9 cellular contexts compared by ENCODE assay signal in the genomic region with DNA sequence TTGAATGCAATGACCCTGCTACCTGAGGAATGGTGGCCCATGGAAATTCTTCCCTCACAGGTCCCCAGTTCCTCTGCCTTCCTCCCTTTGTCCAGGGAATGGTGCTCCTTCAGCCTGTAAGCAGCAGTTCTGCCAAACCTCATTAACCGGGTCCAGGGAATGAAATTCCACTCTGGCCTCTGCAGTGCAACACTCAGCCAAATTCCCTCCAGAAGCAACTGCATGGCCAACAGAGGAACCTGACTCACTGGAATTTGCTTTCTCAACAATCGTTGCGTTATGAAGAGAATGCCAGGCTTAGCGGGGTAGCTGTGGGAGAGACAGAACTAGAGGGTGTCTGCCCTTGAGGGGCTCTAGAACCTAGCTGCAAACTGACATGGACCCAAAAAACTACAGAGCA.
DNase-seq lines count a peak whose midpoint lies in the region; ATAC-seq and TF ChIP-seq lines count a peak whose summit lies in the region.
"Had no signal": no experiment of that assay in that cellular context is flagged by ENCODE, and none has a peak within 500 bp of the region (broad histone marks: within the 10 kb centered on the region; RNA-seq: fewer than 3 reads in every experiment).

No MANE protein-coding gene starts in this region.

- H3K4me2 ChIP-seq in GM23338 = no peak overlapping the region

- peaks cover 2% of the 10 kb centered on the region; the same call in 1 of the 3 replicates for H3K9me3 Mint-ChIP-seq in GM23338
- no peaks in the 10 kb centered on the region for H3K9me3 Mint-ChIP-seq in natural killer cell

- H3K27ac Mint-ChIP-seq in GM23338 = no peak overlapping the region
- no peak overlapping the region for H3K27ac Mint-ChIP-seq in natural killer cell

- H3K36me3 ChIP-seq in GM23338 (ENCODE audit: insufficient read depth) = no peaks in the 10 kb centered on the region

- no peak for DNase-seq in GM23338 (ENCODE audit: low spot score)
- DNase-seq in choroid plexus epithelial cell (ENCODE audit: low read depth) = peak; percentile 76
- DNase-seq in kidney tubule cell (ENCODE audit: low spot score) = peak; percentile 14
- DNase-seq in stromal cell of bone marrow (ENCODE audit: low read depth) = peak; percentile 86
- no peak for DNase-seq in NCI-H2196 treated with DMSO at 0.1 percent for 48 hours (lab: John Stamatoyannopoulos, UW; ENCODE audit: unreplicated experiment)
- no peak for DNase-seq in natural killer cell
- DNase-seq: activated naive CD4-positive, alpha-beta T cell treated with Interleukin-2 at 50 U/mL for 16 hours had no signal

- H3K4me1 ChIP-seq in GM23338 (ENCODE audit: insufficient read depth) = no peaks in the 10 kb centered on the region

- H3K36me3 Mint-ChIP-seq in GM23338 (ENCODE audit: low read depth) (no peaks in the 10 kb centered on the region), natural killer cell (no peaks in the 10 kb centered on the region)

- H3K4me3 Mint-ChIP-seq in GM23338 (no peak overlapping the region), natural killer cell (no peak overlapping the region)

- intact Hi-C loops in natural killer cell (cut with micrococcal nuclease) = no loop called here

- peaks cover 2% of the 10 kb centered on the region for H3K27me3 Mint-ChIP-seq in GM23338 (ENCODE audit: insufficient read depth, low read depth, poor library complexity)
- H3K27me3 Mint-ChIP-seq in natural killer cell (ENCODE audit: low read depth in 2 of 2) = peaks cover 0 to 6% of the 10 kb centered on the region in 2 donors

- peak overlapping the region; percentile 59; the same call in 1 of the 2 replicates for H2AFZ ChIP-seq in GM23338

- H4K20me1 ChIP-seq in GM23338 (replicated peaks; ENCODE audit: insufficient read depth) = no peaks in the 10 kb centered on the region

- H3K27ac ChIP-seq in GM23338 (ENCODE audit: low read depth) = no peak overlapping the region

- TF ChIP-seq CTCF in GM23338 (conservative IDR thresholded peaks at IDR 0.05; ENCODE audit: low read depth in 2 of 2) (no peak), choroid plexus epithelial cell (conservative IDR thresholded peaks at IDR 0.05; ENCODE audit: low read depth, low read length) (no peak), natural killer cell (IDR thresholded peaks at IDR 0.05) (no peak)

- H3K4me3 ChIP-seq in GM23338 (no peak overlapping the region), choroid plexus epithelial cell (ENCODE audit: low read depth, low read length) (no peak overlapping the region)

- H3K79me2 ChIP-seq in GM23338 (replicated peaks; ENCODE audit: insufficient read depth) = no peaks in the 10 kb centered on the region

- peaks cover 5% of the 10 kb centered on the region; the same call in 1 of the 2 replicates for H3K9me2 ChIP-seq in GM23338 (ENCODE audit: insufficient read depth)

- H3F3A ChIP-seq in GM23338 (replicated peaks; ENCODE audit: low read depth) = no peaks in the 10 kb centered on the region

- H3K4me1 Mint-ChIP-seq in GM23338 (peaks cover 2% of the 10 kb centered on the region), natural killer cell (no peaks in the 10 kb centered on the region)

- no peaks in the 10 kb centered on the region for H3K27me3 ChIP-seq in GM23338 (ENCODE audit: insufficient read depth)

- ATAC-seq in GM23338 = no peak
- no peak for ATAC-seq in HG02938 (IDR thresholded peaks at IDR 0.05; ENCODE audit: unreplicated experiment)
- no peak for ATAC-seq in GM21529 (IDR thresholded peaks at IDR 0.05; ENCODE audit: unreplicated experiment)
- ATAC-seq in natural killer cell = no peak

TF ChIP-seq in GM23338, 12 proteins besides CTCF, POLR2A, EP300 and RAD21 (continues in another document):
- TF ChIP-seq, protein P1, sequence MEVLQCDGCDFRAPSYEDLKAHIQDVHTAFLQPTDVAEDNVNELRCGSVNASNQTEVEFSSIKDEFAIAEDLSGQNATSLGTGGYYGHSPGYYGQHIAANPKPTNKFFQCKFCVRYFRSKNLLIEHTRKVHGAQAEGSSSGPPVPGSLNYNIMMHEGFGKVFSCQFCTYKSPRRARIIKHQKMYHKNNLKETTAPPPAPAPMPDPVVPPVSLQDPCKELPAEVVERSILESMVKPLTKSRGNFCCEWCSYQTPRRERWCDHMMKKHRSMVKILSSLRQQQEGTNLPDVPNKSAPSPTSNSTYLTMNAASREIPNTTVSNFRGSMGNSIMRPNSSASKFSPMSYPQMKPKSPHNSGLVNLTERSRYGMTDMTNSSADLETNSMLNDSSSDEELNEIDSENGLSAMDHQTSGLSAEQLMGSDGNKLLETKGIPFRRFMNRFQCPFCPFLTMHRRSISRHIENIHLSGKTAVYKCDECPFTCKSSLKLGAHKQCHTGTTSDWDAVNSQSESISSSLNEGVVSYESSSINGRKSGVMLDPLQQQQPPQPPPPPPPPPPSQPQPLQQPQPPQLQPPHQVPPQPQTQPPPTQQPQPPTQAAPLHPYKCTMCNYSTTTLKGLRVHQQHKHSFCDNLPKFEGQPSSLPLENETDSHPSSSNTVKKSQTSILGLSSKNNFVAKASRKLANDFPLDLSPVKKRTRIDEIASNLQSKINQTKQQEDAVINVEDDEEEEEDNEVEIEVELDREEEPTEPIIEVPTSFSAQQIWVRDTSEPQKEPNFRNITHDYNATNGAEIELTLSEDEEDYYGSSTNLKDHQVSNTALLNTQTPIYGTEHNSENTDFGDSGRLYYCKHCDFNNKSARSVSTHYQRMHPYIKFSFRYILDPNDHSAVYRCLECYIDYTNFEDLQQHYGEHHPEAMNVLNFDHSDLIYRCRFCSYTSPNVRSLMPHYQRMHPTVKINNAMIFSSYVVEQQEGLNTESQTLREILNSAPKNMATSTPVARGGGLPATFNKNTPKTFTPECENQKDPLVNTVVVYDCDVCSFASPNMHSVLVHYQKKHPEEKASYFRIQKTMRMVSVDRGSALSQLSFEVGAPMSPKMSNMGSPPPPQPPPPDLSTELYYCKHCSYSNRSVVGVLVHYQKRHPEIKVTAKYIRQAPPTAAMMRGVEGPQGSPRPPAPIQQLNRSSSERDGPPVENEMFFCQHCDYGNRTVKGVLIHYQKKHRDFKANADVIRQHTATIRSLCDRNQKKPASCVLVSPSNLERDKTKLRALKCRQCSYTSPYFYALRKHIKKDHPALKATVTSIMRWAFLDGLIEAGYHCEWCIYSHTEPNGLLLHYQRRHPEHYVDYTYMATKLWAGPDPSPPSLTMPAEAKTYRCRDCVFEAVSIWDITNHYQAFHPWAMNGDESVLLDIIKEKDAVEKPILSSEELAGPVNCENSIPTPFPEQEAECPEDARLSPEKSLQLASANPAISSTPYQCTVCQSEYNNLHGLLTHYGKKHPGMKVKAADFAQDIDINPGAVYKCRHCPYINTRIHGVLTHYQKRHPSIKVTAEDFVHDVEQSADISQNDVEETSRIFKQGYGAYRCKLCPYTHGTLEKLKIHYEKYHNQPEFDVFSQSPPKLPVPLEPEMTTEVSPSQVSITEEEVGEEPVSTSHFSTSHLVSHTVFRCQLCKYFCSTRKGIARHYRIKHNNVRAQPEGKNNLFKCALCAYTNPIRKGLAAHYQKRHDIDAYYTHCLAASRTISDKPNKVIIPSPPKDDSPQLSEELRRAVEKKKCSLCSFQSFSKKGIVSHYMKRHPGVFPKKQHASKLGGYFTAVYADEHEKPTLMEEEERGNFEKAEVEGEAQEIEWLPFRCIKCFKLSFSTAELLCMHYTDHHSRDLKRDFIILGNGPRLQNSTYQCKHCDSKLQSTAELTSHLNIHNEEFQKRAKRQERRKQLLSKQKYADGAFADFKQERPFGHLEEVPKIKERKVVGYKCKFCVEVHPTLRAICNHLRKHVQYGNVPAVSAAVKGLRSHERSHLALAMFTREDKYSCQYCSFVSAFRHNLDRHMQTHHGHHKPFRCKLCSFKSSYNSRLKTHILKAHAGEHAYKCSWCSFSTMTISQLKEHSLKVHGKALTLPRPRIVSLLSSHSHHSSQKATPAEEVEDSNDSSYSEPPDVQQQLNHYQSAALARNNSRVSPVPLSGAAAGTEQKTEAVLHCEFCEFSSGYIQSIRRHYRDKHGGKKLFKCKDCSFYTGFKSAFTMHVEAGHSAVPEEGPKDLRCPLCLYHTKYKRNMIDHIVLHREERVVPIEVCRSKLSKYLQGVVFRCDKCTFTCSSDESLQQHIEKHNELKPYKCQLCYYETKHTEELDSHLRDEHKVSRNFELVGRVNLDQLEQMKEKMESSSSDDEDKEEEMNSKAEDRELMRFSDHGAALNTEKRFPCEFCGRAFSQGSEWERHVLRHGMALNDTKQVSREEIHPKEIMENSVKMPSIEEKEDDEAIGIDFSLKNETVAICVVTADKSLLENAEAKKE (CRISPR knock-in tag; IDR thresholded peaks at IDR 0.05) = no peak
- TF ChIP-seq STAT1 (IDR thresholded peaks at IDR 0.05; ENCODE audit: unreplicated experiment) = no peak
- TF ChIP-seq EZH2 (IDR thresholded peaks at IDR 0.05; ENCODE audit: low read depth, unreplicated experiment) = no peak
- TF ChIP-seq ZNF331 (CRISPR knock-in tag; IDR thresholded peaks at IDR 0.05; ENCODE audit: low read depth) = no peak
- TF ChIP-seq, protein P2, sequence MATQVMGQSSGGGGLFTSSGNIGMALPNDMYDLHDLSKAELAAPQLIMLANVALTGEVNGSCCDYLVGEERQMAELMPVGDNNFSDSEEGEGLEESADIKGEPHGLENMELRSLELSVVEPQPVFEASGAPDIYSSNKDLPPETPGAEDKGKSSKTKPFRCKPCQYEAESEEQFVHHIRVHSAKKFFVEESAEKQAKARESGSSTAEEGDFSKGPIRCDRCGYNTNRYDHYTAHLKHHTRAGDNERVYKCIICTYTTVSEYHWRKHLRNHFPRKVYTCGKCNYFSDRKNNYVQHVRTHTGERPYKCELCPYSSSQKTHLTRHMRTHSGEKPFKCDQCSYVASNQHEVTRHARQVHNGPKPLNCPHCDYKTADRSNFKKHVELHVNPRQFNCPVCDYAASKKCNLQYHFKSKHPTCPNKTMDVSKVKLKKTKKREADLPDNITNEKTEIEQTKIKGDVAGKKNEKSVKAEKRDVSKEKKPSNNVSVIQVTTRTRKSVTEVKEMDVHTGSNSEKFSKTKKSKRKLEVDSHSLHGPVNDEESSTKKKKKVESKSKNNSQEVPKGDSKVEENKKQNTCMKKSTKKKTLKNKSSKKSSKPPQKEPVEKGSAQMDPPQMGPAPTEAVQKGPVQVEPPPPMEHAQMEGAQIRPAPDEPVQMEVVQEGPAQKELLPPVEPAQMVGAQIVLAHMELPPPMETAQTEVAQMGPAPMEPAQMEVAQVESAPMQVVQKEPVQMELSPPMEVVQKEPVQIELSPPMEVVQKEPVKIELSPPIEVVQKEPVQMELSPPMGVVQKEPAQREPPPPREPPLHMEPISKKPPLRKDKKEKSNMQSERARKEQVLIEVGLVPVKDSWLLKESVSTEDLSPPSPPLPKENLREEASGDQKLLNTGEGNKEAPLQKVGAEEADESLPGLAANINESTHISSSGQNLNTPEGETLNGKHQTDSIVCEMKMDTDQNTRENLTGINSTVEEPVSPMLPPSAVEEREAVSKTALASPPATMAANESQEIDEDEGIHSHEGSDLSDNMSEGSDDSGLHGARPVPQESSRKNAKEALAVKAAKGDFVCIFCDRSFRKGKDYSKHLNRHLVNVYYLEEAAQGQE (IDR thresholded peaks at IDR 0.05; ENCODE audit: unreplicated experiment) = no peak
- no peak for TF ChIP-seq CREB1 (CRISPR knock-in tag; IDR thresholded peaks at IDR 0.05; ENCODE audit: low read depth)
- no peak for TF ChIP-seq EZH2phosphoT487 (IDR thresholded peaks at IDR 0.05; ENCODE audit: unreplicated experiment)
- TF ChIP-seq POLR2AphosphoS5 (IDR thresholded peaks at IDR 0.05; ENCODE audit: low read depth) = no peak

Comparison
In these comparisons a context has a peak if more than half of its experiments do, and no peak if none do; other contexts are left out.
1. DNase-seq: peak in choroid plexus epithelial cell (single experiment), kidney tubule cell (single experiment) and stromal cell of bone marrow (single experiment); none in GM23338 (single experiment), NCI-H2196 treated with DMSO at 0.1 percent for 48 hours (single experiment) and natural killer cell (single experiment).